ENCODE assay signal across 13 cellular contexts in genomic region chr4:10762541-10762940, GRCh38.
DNase-seq lines count a peak whose midpoint lies in the region; FAIRE-seq and TF ChIP-seq lines count a peak whose summit lies in the region.
"Had no signal": no experiment of that assay in that cellular context is flagged by ENCODE, and none has a peak within 500 bp of the region (broad histone marks: within the 10 kb centered on the region; RNA-seq: fewer than 3 reads in every experiment).

No MANE protein-coding gene starts in this region.

- no peak overlapping the region for H3K27ac ChIP-seq in small intestine (ENCODE audit: low read depth in 1 of 2, low read length in 1 of 2)
- H3K27ac ChIP-seq: thoracic aorta had no signal

- H3K4me1 ChIP-seq in small intestine (ENCODE audit: control insufficient read depth in 2 of 2, insufficient read depth in 1 of 2, low read depth in 1 of 2, low read length in 1 of 2), result no peaks in the 10 kb centered on the region

- WGBS in small intestine, 3 donors, result 62 to 82% (median 67%) methylated on average over 4 of the region's 4 CpGs

- peaks cover 0 to 2% of the 10 kb centered on the region in 2 donors for H3K27me3 ChIP-seq in small intestine (ENCODE audit: control insufficient read depth in 2 of 2, insufficient read depth in 2 of 2, low read length in 2 of 2)

- no peak for FAIRE-seq in small intestine (lab: Jason Lieb, UNC)
- FAIRE-seq: A204.1 had no signal

- TF ChIP-seq CTCF in fibroblast of pulmonary artery (IDR thresholded peaks at IDR 0.05; ENCODE audit: low read length, missing control alignments), result no peak

- H3K4me3 ChIP-seq in fibroblast of pulmonary artery (replicated peaks; ENCODE audit: low read depth, low read length) (no peak overlapping the region), small intestine (ENCODE audit: low read depth in 1 of 2, low read length in 2 of 2) (no peak overlapping the region)
- H3K4me3 ChIP-seq: thoracic aorta had no signal

- H3K36me3 ChIP-seq in small intestine (ENCODE audit: control insufficient read depth in 2 of 2, insufficient read depth in 2 of 2, low read length in 2 of 2), result no peaks in the 10 kb centered on the region
- H3K36me3 ChIP-seq: thoracic aorta had no signal

- no peaks in the 10 kb centered on the region for H3K9me3 ChIP-seq in small intestine (ENCODE audit: control insufficient read depth, low read depth)
- H3K9me3 ChIP-seq: thoracic aorta had no signal

- DNase-seq in NCI-H1694 treated with DMSO at 0.1 percent for 48 hours (lab: John Stamatoyannopoulos, UW) (peak; percentile 3), NCI-H1694 (lab: John Stamatoyannopoulos, UW) (no peak), NCI-H510A treated with DMSO at 0.1 percent for 48 hours (lab: John Stamatoyannopoulos, UW) (peak; percentile 58), fibroblast of pulmonary artery (ENCODE audit: low read depth) (peak; percentile 24), smooth muscle cell of the brain vasculature (ENCODE audit: low read depth, low spot score) (peak; percentile 92), small intestine (no peak), T1000 (lab: John Stamatoyannopoulos, UW) (no peak)
- DNase-seq in stimulated activated CD4-positive, alpha-beta T cell treated with anti-CD3 and anti-CD28 coated beads, Interleukin-15, amount 100 ng/mL, for 24 hours, result no peak
- DNase-seq: GDM1; naive thymus-derived CD8-positive, alpha-beta T cell; NK-92 treated with Interleukin-12 subunit alpha and Interleukin-12 subunit beta, amount 100 ng/mL, for 24 hours had no signal

Comparison
In these comparisons a context has a peak if more than half of its experiments do, and no peak if none do; other contexts are left out.
1. DNase-seq: peak in NCI-H1694 treated with DMSO at 0.1 percent for 48 hours (single experiment), NCI-H510A treated with DMSO at 0.1 percent for 48 hours (single experiment), fibroblast of pulmonary artery (single experiment) and smooth muscle cell of the brain vasculature (single experiment); none in NCI-H1694 (single experiment), small intestine (single experiment), T1000 (single experiment) and stimulated activated CD4-positive, alpha-beta T cell treated with anti-CD3 and anti-CD28 coated beads, Interleukin-15, amount 100 ng/mL, for 24 hours (single experiment).